ENCODE assay signal across 11 cellular contexts in genomic region chr20:44208165-44208564, GRCh38. TPM values are rescaled to one million over a fixed set of nuclear protein-coding genes. Genes with fewer than 3 reads are reported as not detected.
DNase-seq lines count a peak whose midpoint lies in the region; ATAC-seq and TF ChIP-seq lines count a peak whose summit lies in the region.
"Had no signal": no experiment of that assay in that cellular context is flagged by ENCODE, and none has a peak within 500 bp of the region (broad histone marks: within the 10 kb centered on the region; RNA-seq: fewer than 3 reads in every experiment).

No MANE protein-coding gene starts in this region.

- H3K4me3 ChIP-seq in cardiac muscle cell (no peak overlapping the region), iPS-18a (ENCODE audit: low read length) (peak overlapping the region; percentile 99), tibial artery (peak overlapping the region; percentile 78 to 98), uterus (no peak overlapping the region)

- intact Hi-C loops in left ventricle myocardium superior (cut with micrococcal nuclease), result no loop called here
- intact Hi-C loops in activated B cell treated with CpG ODN at 0.5 μM for 24 hours (cut with micrococcal nuclease), result loop anchor here (5.0 kb wide), 1 partner anchor 456 kb away; no protein-coding TSS in a partner anchor
- intact Hi-C loops in tibial artery (cut with DNase I; ENCODE audit: low total_unique reads), result no loop called here
- intact Hi-C loops in uterus (cut with DNase I; ENCODE audit: low total_unique reads), result no loop called here

- peak overlapping the region; percentile 98 for H3K27ac Mint-ChIP-seq in activated B cell treated with CpG ODN at 0.5 μM for 24 hours

- no peak overlapping the region for H3K9ac ChIP-seq in iPS-18a (ENCODE audit: low read length)

- peaks cover 65% of the 10 kb centered on the region for H3K4me1 Mint-ChIP-seq in activated B cell treated with CpG ODN at 0.5 μM for 24 hours

- POLR2A ChIA-PET in activated B cell treated with CpG ODN at 0.5 μM for 24 hours (lab: Charles Lee), result interaction anchor here (0.6 to 2.0 kb wide), 8 partner anchors 9 to 751 kb away, joined by 3 to 10 read pairs (median 4); partner anchors contain the start of genes FITM2, SRSF6 and YWHAB

- H3K9me3 Mint-ChIP-seq in activated B cell treated with CpG ODN at 0.5 μM for 24 hours, result no peaks in the 10 kb centered on the region

- no peak for ATAC-seq in left ventricle myocardium superior
- no peak for ATAC-seq in activated B cell treated with CpG ODN at 0.5 μM for 24 hours (ENCODE audit: low read depth)
- no peak for ATAC-seq in HG02610 (IDR thresholded peaks at IDR 0.05; ENCODE audit: unreplicated experiment)

- H3K4me3 Mint-ChIP-seq in activated B cell treated with CpG ODN at 0.5 μM for 24 hours, result peak overlapping the region; percentile 98

- no peak for TF ChIP-seq CTCF in cardiac muscle cell (IDR thresholded peaks at IDR 0.05; ENCODE audit: low read depth, low read length)
- TF ChIP-seq CTCF in activated B cell treated with CpG ODN at 0.5 μM for 24 hours (IDR thresholded peaks at IDR 0.05), result no peak
- no peak for TF ChIP-seq CTCF in tibial artery (IDR thresholded peaks at IDR 0.05)
- TF ChIP-seq CTCF in uterus (IDR thresholded peaks at IDR 0.05), result no peak

- H3K27me3 ChIP-seq in cardiac muscle cell (no peaks in the 10 kb centered on the region), iPS-18a (ENCODE audit: control insufficient read depth, insufficient read depth, low read length) (no peaks in the 10 kb centered on the region), tibial artery (no peaks in the 10 kb centered on the region), uterus (no peaks in the 10 kb centered on the region)

- DNase-seq in cardiac muscle cell (ENCODE audit: low read depth in 1 of 2, low spot score in 1 of 2), result no peak
- DNase-seq in left ventricle myocardium superior, result no peak
- no peak for DNase-seq in activated B cell treated with CpG ODN at 0.5 μM for 24 hours
- no peak for DNase-seq in tibial artery
- DNase-seq in uterus, result no peak
- no peak for DNase-seq in GDM1 (lab: John Stamatoyannopoulos, UW)
- DNase-seq: central memory CD4-positive, alpha-beta T cell; NCI-H2029 treated with DMSO at 0.1 percent for 48 hours had no signal

- no peaks in the 10 kb centered on the region for H3K9me3 ChIP-seq in cardiac muscle cell (ENCODE audit: low read depth)
- no peaks in the 10 kb centered on the region for H3K9me3 ChIP-seq in iPS-18a (ENCODE audit: control insufficient read depth, low read depth, low read length)
- H3K9me3 ChIP-seq in tibial artery, result no peaks in the 10 kb centered on the region
- H3K9me3 ChIP-seq in uterus, result no peaks in the 10 kb centered on the region

- CTCF ChIA-PET in activated B cell treated with CpG ODN at 0.5 μM for 24 hours (lab: Charles Lee), result interaction anchor here (0.6 to 1.5 kb wide), 2 partner anchors 9 to 251 kb away, joined by 4 to 5 read pairs; no protein-coding TSS in a partner anchor

- no peak for TF ChIP-seq POLR2A in uterus (IDR thresholded peaks at IDR 0.05)

- peak overlapping the region; percentile 98 for H3K27ac ChIP-seq in cardiac muscle cell
- no peak overlapping the region for H3K27ac ChIP-seq in iPS-18a (ENCODE audit: low read length)
- H3K27ac ChIP-seq in tibial artery, result peak overlapping the region; percentile 96 to 99
- peak overlapping the region in 1 of 2 donors; percentile 97 for H3K27ac ChIP-seq in uterus

- H3K27me3 Mint-ChIP-seq in activated B cell treated with CpG ODN at 0.5 μM for 24 hours, result no peaks in the 10 kb centered on the region

- H3K36me3 ChIP-seq in cardiac muscle cell, result peaks cover 2% of the 10 kb centered on the region
- peaks cover 15% of the 10 kb centered on the region for H3K36me3 ChIP-seq in iPS-18a (ENCODE audit: control insufficient read depth, low read depth, low read length)
- peaks cover 5 to 23% (median 17%) of the 10 kb centered on the region in 3 donors for H3K36me3 ChIP-seq in tibial artery
- H3K36me3 ChIP-seq in uterus, result no peaks in the 10 kb centered on the region

- H3K4me1 ChIP-seq in cardiac muscle cell (ENCODE audit: low read depth), result peaks cover 38% of the 10 kb centered on the region
- H3K4me1 ChIP-seq in iPS-18a (ENCODE audit: control insufficient read depth, low read depth, low read length), result peaks cover 16% of the 10 kb centered on the region
- H3K4me1 ChIP-seq in tibial artery, result peaks cover 0 to 75% (median 43%) of the 10 kb centered on the region in 4 donors
- H3K4me1 ChIP-seq in uterus, result peaks cover 4 to 9% of the 10 kb centered on the region in 2 donors

- H3K36me3 Mint-ChIP-seq in activated B cell treated with CpG ODN at 0.5 μM for 24 hours (ENCODE audit: low read depth), result peaks cover 43% of the 10 kb centered on the region

RNA-seq across cellular contexts. Expression of gene OSER1, which starts 2.4 kb away (rescaled TPM):
- total RNA-seq in cardiac muscle cell (28.5 and 28.6 TPM in 2 replicates), left ventricle myocardium superior (35.2 TPM), activated B cell treated with CpG ODN at 0.5 μM for 24 hours (47.3 and 48.9 TPM in 2 replicates), uterus (10 to 100 TPM; 33.8 to 76.2 (median 46.0) TPM)
- 35.2 and 41.4 TPM in 2 replicates for polyA plus RNA-seq in cardiac muscle cell

RNA-seq across cellular contexts. Expression of gene JPH2, which starts 21.2 kb away (rescaled TPM):
- total RNA-seq in cardiac muscle cell, result 154 and 205 TPM in 2 replicates
- 97.2 and 142 TPM in 2 replicates for polyA plus RNA-seq in cardiac muscle cell
- 182 TPM for total RNA-seq in left ventricle myocardium superior
- not detected in 2 replicates for total RNA-seq in activated B cell treated with CpG ODN at 0.5 μM for 24 hours
- total RNA-seq in uterus, result 100 to 1,000 TPM in 1 of 4 donors, 10 to 100 TPM in 3; 17.6 to 133 (median 61.2) TPM
- total RNA-seq: lung microvascular endothelial cell had no signal

RNA-seq across cellular contexts. Expression of gene GDAP1L1, which starts 38.9 kb away (rescaled TPM):
- 3.9 and 5.2 TPM in 2 replicates for total RNA-seq in cardiac muscle cell
- 0.86 and 5.5 TPM in 2 replicates for polyA plus RNA-seq in cardiac muscle cell
- 0.42 TPM for total RNA-seq in left ventricle myocardium superior
- total RNA-seq in activated B cell treated with CpG ODN at 0.5 μM for 24 hours, result not detected in 2 replicates
- under 1 TPM in 1 of 4 donors, not detected in 3; 0.41 TPM for total RNA-seq in uterus
- total RNA-seq: lung microvascular endothelial cell had no signal

Comparison
In these comparisons a context has a peak if more than half of its experiments do, and no peak if none do; other contexts are left out.
1. H3K4me3 ChIP-seq: peak in iPS-18a (single experiment) and tibial artery (2 of 2); none in cardiac muscle cell (single experiment) and uterus (0 of 2).
2. RNA of gene JPH2, which starts 21.2 kb away (total RNA-seq): 154 to 205 TPM in cardiac muscle cell, 182 TPM in left ventricle myocardium superior (single experiment) and 17.6 to 133 TPM in uterus; not detected in activated B cell treated with CpG ODN at 0.5 μM for 24 hours; every median in the first group is over 10 times any median in the second.